In genomic region chr2:233029321-233029720, GRCh38 we compare ENCODE assay signal across 19 cellular contexts. TPM values are rescaled to one million over a fixed set of nuclear protein-coding genes. Genes with fewer than 3 reads are reported as not detected.
DNase-seq lines count a peak whose midpoint lies in the region; ATAC-seq, FAIRE-seq and TF ChIP-seq lines count a peak whose summit lies in the region.
"Had no signal": no experiment of that assay in that cellular context is flagged by ENCODE, and none has a peak within 500 bp of the region (broad histone marks: within the 10 kb centered on the region; RNA-seq: fewer than 3 reads in every experiment).

No MANE protein-coding gene starts in this region.

- H3K27me3 Mint-ChIP-seq in HFFc6 (ENCODE audit: insufficient read depth), result no peaks in the 10 kb centered on the region; the same call in none of the 2 replicates
- H3K27me3 Mint-ChIP-seq: activated naive CD8-positive, alpha-beta T cell; activated T-helper 17 cell treated with anti-CD3 and anti-CD28 coated beads, Interleukin-2, amount 50 U/mL, for 72 hours; type B pancreatic cell had no signal

- H3K4me3 ChIP-seq in AG09309 (ENCODE audit: control insufficient read depth, low read depth, low read length) (no peak overlapping the region), small intestine (ENCODE audit: low read depth in 1 of 2, low read length in 2 of 2) (no peak overlapping the region)
- H3K4me3 ChIP-seq: ascending aorta, BLaER1, heart left ventricle, psoas muscle had no signal

- no peak for FAIRE-seq in small intestine (lab: Jason Lieb, UNC)

- 90 to 94% (median 93%) methylated on average over 8 to 9 of the region's 9 CpGs for WGBS in small intestine, 3 donors

- peak overlapping the region; percentile 68 for H3K27ac Mint-ChIP-seq in HFFc6
- H3K27ac Mint-ChIP-seq: activated naive CD8-positive, alpha-beta T cell; activated T-helper 17 cell treated with anti-CD3 and anti-CD28 coated beads, Interleukin-2, amount 50 U/mL, for 72 hours; type B pancreatic cell had no signal

- no peaks in the 10 kb centered on the region for H3K36me3 Mint-ChIP-seq in HFFc6 (ENCODE audit: low read depth)
- H3K36me3 Mint-ChIP-seq: activated naive CD8-positive, alpha-beta T cell; type B pancreatic cell had no signal

- H3K36me3 ChIP-seq in small intestine (ENCODE audit: control insufficient read depth in 2 of 2, insufficient read depth in 2 of 2, low read length in 2 of 2), result no peaks in the 10 kb centered on the region
- H3K36me3 ChIP-seq: ascending aorta, BLaER1, heart left ventricle had no signal

- H3K4me1 ChIP-seq in foreskin keratinocyte, result peaks cover 10% of the 10 kb centered on the region
- no peaks in the 10 kb centered on the region for H3K4me1 ChIP-seq in small intestine (ENCODE audit: control insufficient read depth in 2 of 2, insufficient read depth in 1 of 2, low read depth in 1 of 2, low read length in 1 of 2)
- H3K4me1 ChIP-seq: BLaER1, heart left ventricle, psoas muscle had no signal

- H3K27ac ChIP-seq in foreskin keratinocyte (peak overlapping the region; percentile 11), small intestine (ENCODE audit: low read depth in 1 of 2, low read length in 1 of 2) (no peak overlapping the region)
- H3K27ac ChIP-seq: ascending aorta, BLaER1, heart left ventricle, psoas muscle had no signal

- no peaks in the 10 kb centered on the region for H3K9me3 ChIP-seq in small intestine (ENCODE audit: control insufficient read depth, low read depth)
- H3K9me3 ChIP-seq: ascending aorta, BLaER1, heart left ventricle, psoas muscle had no signal

- H3K4me1 Mint-ChIP-seq in HFFc6 (ENCODE audit: low read depth), result peaks cover 57% of the 10 kb centered on the region

- peak; percentile 85 for ATAC-seq in foreskin keratinocyte
- no peak for ATAC-seq in GM19452 (IDR thresholded peaks at IDR 0.05; ENCODE audit: unreplicated experiment)

- no peaks in the 10 kb centered on the region for H3K9me3 Mint-ChIP-seq in HFFc6
- H3K9me3 Mint-ChIP-seq: activated T-helper 17 cell treated with anti-CD3 and anti-CD28 coated beads, Interleukin-2, amount 50 U/mL, for 72 hours; type B pancreatic cell had no signal

- peak overlapping the region; percentile 1; the same call in 1 of the 2 replicates for H3K4me3 Mint-ChIP-seq in HFFc6
- H3K4me3 Mint-ChIP-seq: activated naive CD8-positive, alpha-beta T cell; activated T-helper 17 cell treated with anti-CD3 and anti-CD28 coated beads, Interleukin-2, amount 50 U/mL, for 72 hours; type B pancreatic cell had no signal

- TF ChIP-seq CTCF in AG09309 (IDR thresholded peaks at IDR 0.05; ENCODE audit: control insufficient read depth, insufficient read depth, low read depth, low read length, missing control alignments), result no peak
- TF ChIP-seq CTCF in HFFc6 (IDR thresholded peaks at IDR 0.05), result no peak
- TF ChIP-seq CTCF in foreskin keratinocyte (conservative IDR thresholded peaks at IDR 0.05), result no peak

- peak; percentile 21 for DNase-seq in AG09309 (ENCODE audit: low read depth)
- peak; percentile 71 for DNase-seq in HFFc6
- DNase-seq in RKO (ENCODE audit: low spot score), result peak; percentile 16
- DNase-seq in foreskin keratinocyte, result peak; percentile 91 to 96
- no peak for DNase-seq in small intestine
- no peak for DNase-seq in midbrain (lab: John Stamatoyannopoulos, UW)
- DNase-seq in ureter (ENCODE audit: low spot score), result no peak
- DNase-seq: heart left ventricle, Right ventricle myocardium superior, T-helper 9 cell had no signal

- H3K27me3 ChIP-seq in foreskin keratinocyte (no peaks in the 10 kb centered on the region), small intestine (ENCODE audit: control insufficient read depth in 2 of 2, insufficient read depth in 2 of 2, low read length in 2 of 2) (no peaks in the 10 kb centered on the region)
- H3K27me3 ChIP-seq: ascending aorta, BLaER1, heart left ventricle had no signal

RNA-seq across cellular contexts. Expression of gene NEU2, which starts 3.2 kb away (rescaled TPM):
- not detected for total RNA-seq in HFFc6 (2021; fragmentation: NEBNext Ultra II Directional; extraction: Animal tissue kit (Norgen Biotek cat#: 25700))
- total RNA-seq in foreskin keratinocyte (not detected in 2 replicates), ureter (not detected)
- polyA plus RNA-seq in foreskin keratinocyte (not detected in 2 replicates), small intestine (not detected)
- total RNA-seq: activated T-helper 17 cell treated with anti-CD3 and anti-CD28 coated beads, Interleukin-2, amount 50 U/mL, for 72 hours; ascending aorta; dermis blood vessel endothelial cell; heart left ventricle; mammary epithelial cell; psoas muscle; Right ventricle myocardium superior had no signal
- polyA plus RNA-seq: heart left ventricle, mammary epithelial cell, psoas muscle had no signal

RNA-seq across cellular contexts. Expression of gene NGEF, which starts 16.3 kb away (rescaled TPM):
- total RNA-seq in HFFc6 (2021; fragmentation: NEBNext Ultra II Directional; extraction: Animal tissue kit (Norgen Biotek cat#: 25700)), result under 1 TPM in 3 of 6 experiments, not detected in 3; 0.20 to 0.36 (median 0.28) TPM
- total RNA-seq in foreskin keratinocyte, result 0.11 TPM in 1 of 2 replicates, not detected in the other
- polyA plus RNA-seq in foreskin keratinocyte, result 0.01 TPM in 1 of 2 replicates, not detected in the other
- polyA plus RNA-seq in small intestine, result 10 to 100 TPM; 15.6 to 73.4 (median 47.3) TPM
- total RNA-seq in ureter, result 8.1 TPM
- total RNA-seq: Right ventricle myocardium superior had no signal

RNA-seq across cellular contexts. Expression of gene INPP5D, which starts 30.8 kb away (rescaled TPM):
- total RNA-seq in HFFc6 (2021; fragmentation: NEBNext Ultra II Directional; extraction: Animal tissue kit (Norgen Biotek cat#: 25700)), result under 1 TPM in 5 of 6 experiments, not detected in 1; 0.19 to 0.66 (median 0.43) TPM
- total RNA-seq in foreskin keratinocyte (21.8 and 25.5 TPM in 2 replicates), ureter (43.4 TPM)
- polyA plus RNA-seq in foreskin keratinocyte (14.5 and 15.2 TPM in 2 replicates), small intestine (1 to 10 TPM; 4.7 to 7.9 (median 5.9) TPM)

Comparison
In these comparisons a context has a peak if more than half of its experiments do, and no peak if none do; other contexts are left out.
1. DNase-seq: peak in AG09309 (single experiment), HFFc6 (single experiment), RKO (single experiment) and foreskin keratinocyte (2 of 2); none in small intestine (single experiment), midbrain (single experiment) and ureter (single experiment).
2. RNA of gene INPP5D, which starts 30.8 kb away (total RNA-seq): 43.4 TPM in ureter (single experiment) and 21.8 to 25.5 TPM in foreskin keratinocyte; 0.19 to 0.66 TPM in HFFc6; every median in the first group is over 10 times any median in the second.